ENCODE assay signal across 20 cellular contexts in genomic region chr2:160522951-160523700, GRCh38. TPM values are rescaled to one million over a fixed set of nuclear protein-coding genes. Genes with fewer than 3 reads are reported as not detected.
DNase-seq lines count a peak whose midpoint lies in the region; ATAC-seq and TF ChIP-seq lines count a peak whose summit lies in the region.
"Had no signal": no experiment of that assay in that cellular context is flagged by ENCODE, and none has a peak within 500 bp of the region (broad histone marks: within the 10 kb centered on the region; RNA-seq: fewer than 3 reads in every experiment).

No MANE protein-coding gene starts in this region.

- no peak overlapping the region for H2BK15ac ChIP-seq in neuronal stem cell (ENCODE audit: low read length)

- H3K79me2 ChIP-seq in mammary epithelial cell (ENCODE audit: insufficient read depth, low read length): no peaks in the 10 kb centered on the region

- no TSS peak for BruUV-seq in mammary epithelial cell (replicated peaks; lab: Mats Ljungman, UMichigan)

- H3K18ac ChIP-seq in neuronal stem cell (ENCODE audit: low read length): no peak overlapping the region

- no peak overlapping the region for H2AK5ac ChIP-seq in neuronal stem cell (ENCODE audit: low read depth, low read length)

- no peaks in the 10 kb centered on the region for H3K9me3 ChIP-seq in mammary epithelial cell (replicated peaks; ENCODE audit: insufficient read depth, low read length)
- no peaks in the 10 kb centered on the region for H3K9me3 ChIP-seq in neuronal stem cell (replicated peaks in 1 of 2; ENCODE audit: control insufficient read depth in 2 of 2, insufficient read depth in 1 of 2, low read depth in 1 of 2, low read length in 2 of 2)
- H3K9me3 ChIP-seq: lower lobe of right lung, Peyer's patch had no signal

- no peak overlapping the region for H2BK5ac ChIP-seq in neuronal stem cell (ENCODE audit: low read length)

- H3K9me3 Mint-ChIP-seq in type B pancreatic cell: no peaks in the 10 kb centered on the region

- no peak overlapping the region for H3K23ac ChIP-seq in neuronal stem cell (ENCODE audit: low read depth, low read length, poor library complexity)

- peak; percentile 48 for DNase-seq in AG10803 (ENCODE audit: low read depth)
- DNase-seq in LHCN-M2 (ENCODE audit: low read depth): peak; percentile 83
- peak; percentile 22 for DNase-seq in mammary epithelial cell
- DNase-seq in neuronal stem cell (ENCODE audit: low spot score): no peak
- no peak for DNase-seq in type B pancreatic cell (ENCODE audit: extremely low spot score, unreplicated experiment)
- DNase-seq in pons (ENCODE audit: low spot score): no peak
- DNase-seq in germinal center (ENCODE audit: low spot score): no peak
- DNase-seq: activated CD4-positive, CD25-positive, alpha-beta regulatory T cell; activated CD8-positive, alpha-beta memory T cell treated with anti-CD3 and anti-CD28 coated beads, Interleukin-2, amount 10 ng/mL, durations not matched to agents 7 days and 5 days; activated naive CD4-positive, alpha-beta T cell treated with anti-CD3 and anti-CD28 coated beads, Interleukin-2, amount 50 U/mL, for 16 hours; C1 segment of cervical spinal cord; DMS79; H7; lower lobe of right lung; NCI-H2081 treated with DMSO at 0.1 percent for 48 hours; NCI-H69; Peyer's patch had no signal

- H3K4me1 Mint-ChIP-seq in type B pancreatic cell (ENCODE audit: unreplicated experiment): no peaks in the 10 kb centered on the region
- H3K4me1 Mint-ChIP-seq: activated CD8-positive, alpha-beta memory T cell treated with anti-CD3 and anti-CD28 coated beads, Interleukin-2, amount 10 ng/mL, durations not matched to agents 7 days and 5 days; nephron had no signal

- H3K4me2 ChIP-seq in mammary epithelial cell (ENCODE audit: insufficient read depth, low read depth, low read length) (no peak overlapping the region), neuronal stem cell (ENCODE audit: insufficient read depth, low read length, poor library complexity, severe bottlenecking) (no peak overlapping the region)

- ATAC-seq in HG02981 (IDR thresholded peaks at IDR 0.05; ENCODE audit: unreplicated experiment): no peak
- ATAC-seq: activated CD8-positive, alpha-beta memory T cell treated with anti-CD3 and anti-CD28 coated beads, Interleukin-2, amount 10 ng/mL, durations not matched to agents 7 days and 5 days; lower lobe of right lung had no signal

- no peaks in the 10 kb centered on the region for H3K27me3 Mint-ChIP-seq in type B pancreatic cell

- in situ Hi-C loops in mammary epithelial cell (cut with MboI; ENCODE audit: low sequenced_read_pairs in 2 of 2): no loop called here

- no peak overlapping the region for H4K91ac ChIP-seq in neuronal stem cell (ENCODE audit: low read depth, low read length, poor library complexity)

- no peak overlapping the region for H3K27ac ChIP-seq in mammary epithelial cell (ENCODE audit: insufficient read depth, low read depth, low read length)
- H3K27ac ChIP-seq in neuronal stem cell (replicated peaks; ENCODE audit: low read length): no peak overlapping the region
- H3K27ac ChIP-seq: epithelial cell of prostate, lower lobe of right lung, Peyer's patch had no signal

- H4K20me1 ChIP-seq in mammary epithelial cell (ENCODE audit: insufficient read depth, low read length): no peaks in the 10 kb centered on the region

- H3K27me3 ChIP-seq in mammary epithelial cell (ENCODE audit: insufficient read depth, low read length) (no peaks in the 10 kb centered on the region), neuronal stem cell (ENCODE audit: control insufficient read depth in 3 of 3, insufficient read depth in 3 of 3, low read depth in 1 of 3, low read length in 3 of 3) (no peaks in the 10 kb centered on the region)
- H3K27me3 ChIP-seq: Peyer's patch had no signal

- H2BK120ac ChIP-seq in neuronal stem cell (ENCODE audit: low read depth, low read length): no peak overlapping the region

- dilution Hi-C loops in mammary epithelial cell (cut with HindIII; ENCODE audit: low sequenced_read_pairs): no loop called here

- CTCF ChIA-PET in mammary epithelial cell (lab: Charles Lee; ENCODE audit: low non-redundant PET): no interaction called here

- WGBS in mammary epithelial cell (ENCODE audit: low coverage, missing lambda C conversion rate): 86% methylated on average over 4 of the region's 4 CpGs
- WGBS in neuronal stem cell (ENCODE audit: extremely low coverage in 2 of 2, insufficient read length in 2 of 2, insufficient replicate concordance in 1 of 2), 2 donors: no CpG with 5 or more reads among the region's 4 CpGs

- H2BK12ac ChIP-seq in neuronal stem cell (ENCODE audit: low read length): no peak overlapping the region

- no peaks in the 10 kb centered on the region for H3K36me3 Mint-ChIP-seq in type B pancreatic cell
- H3K36me3 Mint-ChIP-seq: activated CD8-positive, alpha-beta memory T cell treated with anti-CD3 and anti-CD28 coated beads, Interleukin-2, amount 10 ng/mL, durations not matched to agents 7 days and 5 days had no signal

- no peak overlapping the region for H3K27ac Mint-ChIP-seq in type B pancreatic cell
- H3K27ac Mint-ChIP-seq: activated CD8-positive, alpha-beta memory T cell treated with anti-CD3 and anti-CD28 coated beads, Interleukin-2, amount 10 ng/mL, durations not matched to agents 7 days and 5 days; nephron had no signal

- intact Hi-C loops in mammary epithelial cell (cut with micrococcal nuclease): no loop called here

- H3K4me3 ChIP-seq in AG10803 (ENCODE audit: low read length): no peak overlapping the region
- no peak overlapping the region for H3K4me3 ChIP-seq in mammary epithelial cell (replicated peaks in 1 of 3; ENCODE audit: insufficient read depth in 1 of 3, low read depth in 2 of 3, low read length in 3 of 3)
- no peak overlapping the region for H3K4me3 ChIP-seq in neuronal stem cell (ENCODE audit: low read length in 2 of 2)
- H3K4me3 ChIP-seq: lower lobe of right lung, Peyer's patch had no signal

- no peak overlapping the region for H3K14ac ChIP-seq in neuronal stem cell (ENCODE audit: low read length)

- no peak overlapping the region for H4K8ac ChIP-seq in neuronal stem cell (ENCODE audit: low read depth, low read length)

- no peak overlapping the region for H3K4ac ChIP-seq in neuronal stem cell (ENCODE audit: low read length)

- no peaks in the 10 kb centered on the region for H3K4me1 ChIP-seq in mammary epithelial cell (ENCODE audit: insufficient read depth, low read length)
- no peaks in the 10 kb centered on the region for H3K4me1 ChIP-seq in neuronal stem cell (ENCODE audit: control insufficient read depth in 2 of 2, insufficient read depth in 1 of 2, low read depth in 1 of 2, low read length in 2 of 2)
- H3K4me1 ChIP-seq: lower lobe of right lung, Peyer's patch had no signal

- no peaks in the 10 kb centered on the region for H3K79me1 ChIP-seq in neuronal stem cell (ENCODE audit: low read depth, low read length)

- H3K4me3 Mint-ChIP-seq in type B pancreatic cell: no peak overlapping the region
- H3K4me3 Mint-ChIP-seq: activated CD8-positive, alpha-beta memory T cell treated with anti-CD3 and anti-CD28 coated beads, Interleukin-2, amount 10 ng/mL, durations not matched to agents 7 days and 5 days; nephron had no signal

- TF ChIP-seq CTCF in AG10803 (conservative IDR thresholded peaks at IDR 0.05; ENCODE audit: low read length): no peak
- TF ChIP-seq CTCF in mammary epithelial cell (conservative IDR thresholded peaks at IDR 0.05 in 1 of 2, IDR thresholded peaks at IDR 0.05 in 1 of 2; ENCODE audit: extremely low read depth in 1 of 2, insufficient read depth in 1 of 2, low read depth in 1 of 2, low read length in 2 of 2): no peak
- TF ChIP-seq CTCF in type B pancreatic cell (conservative IDR thresholded peaks at IDR 0.05): no peak

- H3K9ac ChIP-seq in mammary epithelial cell (ENCODE audit: insufficient read depth, low read length): no peak overlapping the region
- no peak overlapping the region for H3K9ac ChIP-seq in neuronal stem cell (ENCODE audit: low read depth, low read length, poor library complexity)

- no peak overlapping the region for H2AFZ ChIP-seq in mammary epithelial cell (ENCODE audit: low read depth, low read length)
- H2AFZ ChIP-seq in neuronal stem cell (ENCODE audit: low read length): peak overlapping the region; percentile 37

- H3K36me3 ChIP-seq in mammary epithelial cell (ENCODE audit: insufficient read depth, low read length): no peaks in the 10 kb centered on the region
- H3K36me3 ChIP-seq in neuronal stem cell (replicated peaks in 1 of 2; ENCODE audit: control insufficient read depth in 2 of 2, insufficient read depth in 2 of 2, low read length in 2 of 2): no peaks in the 10 kb centered on the region
- H3K36me3 ChIP-seq: lower lobe of right lung, Peyer's patch had no signal

RNA-seq across cellular contexts. Expression of gene RBMS1, which starts 29.5 kb away (rescaled TPM):
- total RNA-seq in LHCN-M2 (2014; rRNA removed) (101 and 118 TPM in 2 replicates), mammary epithelial cell (10 to 100 TPM; 54.8 to 61.3 TPM), type B pancreatic cell (ENCODE audit: low replicate concordance) (73.7 and 94.0 TPM in 2 replicates)
- polyA plus RNA-seq in LHCN-M2 (2012): 45.4 TPM
- polyA plus RNA-seq in mammary epithelial cell: 60.1 TPM
- polyA minus RNA-seq in mammary epithelial cell: 22.9 TPM
- 95.0 TPM for polyA plus RNA-seq in neuronal stem cell (2013, experiment 1 of 2)
- polyA plus RNA-seq in neuronal stem cell (2013, experiment 2 of 2): 105 TPM

Comparison
In these comparisons a context has a peak if more than half of its experiments do, and no peak if none do; other contexts are left out.
1. DNase-seq: peak in AG10803 (single experiment), LHCN-M2 (single experiment) and mammary epithelial cell (single experiment); none in neuronal stem cell (single experiment), type B pancreatic cell (single experiment), pons (single experiment) and germinal center (single experiment).